1 cellular context compared by ENCODE assay signal in the genomic region with DNA sequence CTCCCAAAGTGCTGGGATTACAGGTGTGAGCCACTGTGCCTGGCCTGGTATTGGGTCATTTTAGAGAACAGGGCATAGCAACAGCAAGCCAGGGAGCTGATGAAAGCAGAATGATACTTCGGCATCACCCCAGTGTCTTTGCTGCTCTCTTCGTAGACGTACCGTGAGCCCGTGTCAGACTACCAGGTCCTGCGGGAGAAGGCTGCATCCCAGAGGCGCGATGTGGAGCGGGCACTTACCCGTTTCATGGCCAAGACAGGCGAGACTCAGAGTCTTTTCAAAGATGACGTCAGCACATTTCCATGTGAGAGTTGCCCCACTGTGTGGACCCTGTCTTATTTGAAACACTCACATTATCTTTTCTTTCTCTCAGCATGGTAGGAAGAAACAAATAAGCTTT.
TF ChIP-seq lines count a peak whose summit lies in the region.

No MANE protein-coding gene starts in this region.

TF ChIP-seq in K562, 482 proteins besides CTCF, POLR2A, EP300 and RAD21 (continued from another document):
- TF ChIP-seq, protein P1, sequence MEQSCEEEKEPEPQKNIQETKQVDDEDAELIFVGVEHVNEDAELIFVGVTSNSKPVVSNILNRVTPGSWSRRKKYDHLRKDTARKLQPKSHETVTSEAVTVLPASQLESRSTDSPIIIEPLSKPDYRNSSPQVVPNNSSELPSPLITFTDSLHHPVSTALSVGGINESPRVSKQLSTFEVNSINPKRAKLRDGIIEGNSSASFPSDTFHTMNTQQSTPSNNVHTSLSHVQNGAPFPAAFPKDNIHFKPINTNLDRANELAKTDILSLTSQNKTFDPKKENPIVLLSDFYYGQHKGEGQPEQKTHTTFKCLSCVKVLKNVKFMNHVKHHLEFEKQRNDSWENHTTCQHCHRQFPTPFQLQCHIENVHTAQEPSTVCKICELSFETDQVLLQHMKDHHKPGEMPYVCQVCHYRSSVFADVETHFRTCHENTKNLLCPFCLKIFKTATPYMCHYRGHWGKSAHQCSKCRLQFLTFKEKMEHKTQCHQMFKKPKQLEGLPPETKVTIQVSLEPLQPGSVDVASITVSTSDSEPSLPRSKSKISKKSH (CRISPR knock-in tag; IDR thresholded peaks at IDR 0.05), result no peak
- TF ChIP-seq, protein P2, sequence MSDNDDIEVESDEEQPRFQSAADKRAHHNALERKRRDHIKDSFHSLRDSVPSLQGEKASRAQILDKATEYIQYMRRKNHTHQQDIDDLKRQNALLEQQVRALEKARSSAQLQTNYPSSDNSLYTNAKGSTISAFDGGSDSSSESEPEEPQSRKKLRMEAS (CRISPR knock-in tag; IDR thresholded peaks at IDR 0.05), result peak; percentile 28; the same call in 1 of the 2 replicates
- no peak for TF ChIP-seq SRSF7 (optimal IDR thresholded peaks at IDR 0.05; ENCODE audit: low read depth, low read length)
- no peak for TF ChIP-seq CREBBP (IDR thresholded peaks at IDR 0.05; ENCODE audit: low read depth, low read length)
- TF ChIP-seq SAP30 (IDR thresholded peaks at IDR 0.05; ENCODE audit: borderline replicate concordance, insufficient read depth, low read depth, low read length, poor library complexity, severe bottlenecking), result no peak
- no peak for TF ChIP-seq SIX5 (IDR thresholded peaks at IDR 0.05; ENCODE audit: borderline replicate concordance in 1 of 2, insufficient read depth in 1 of 2, low read depth in 1 of 2, low read length in 2 of 2)
